1 cellular context compared by ENCODE assay signal in the genomic region with DNA sequence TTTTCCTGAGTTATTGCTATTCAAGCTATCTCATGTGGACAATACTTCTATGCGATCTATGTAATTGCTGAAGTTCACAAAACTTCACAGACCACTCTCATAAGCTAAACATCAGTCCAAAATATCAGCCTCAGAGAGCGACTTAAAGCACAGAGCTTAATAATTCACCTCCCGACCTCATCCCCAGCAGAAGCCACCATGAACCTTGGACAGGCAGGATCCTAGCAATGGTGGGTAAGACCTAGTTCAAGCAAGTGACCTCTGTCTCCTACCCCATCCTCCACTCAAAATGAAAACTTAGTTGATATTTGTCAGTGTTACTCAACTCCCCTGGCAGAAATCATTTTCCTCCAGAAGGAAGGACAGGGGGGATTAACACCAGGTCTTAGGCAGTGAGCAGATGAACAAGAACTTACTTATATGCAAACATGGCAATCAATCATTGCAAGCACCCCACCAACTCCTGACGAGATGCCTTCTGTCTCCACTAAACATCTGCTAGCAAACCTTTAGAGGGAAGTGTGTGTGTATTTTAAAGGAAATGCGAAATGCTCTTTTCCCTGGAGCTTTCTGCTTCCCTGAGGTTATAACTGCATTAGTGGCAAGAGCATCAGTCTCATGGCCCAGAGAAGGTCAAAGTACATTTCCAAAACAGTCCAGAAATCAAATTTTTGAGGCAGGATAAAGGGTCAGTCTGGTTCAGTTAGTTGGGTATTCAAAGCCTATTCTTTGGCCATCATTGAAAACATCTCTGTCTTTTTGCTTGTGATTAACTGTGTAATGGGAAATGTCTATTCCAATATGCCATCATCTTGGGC.
TF ChIP-seq lines count a peak whose summit lies in the region.

No MANE protein-coding gene starts in this region.

TF ChIP-seq in HepG2, 621 proteins besides CTCF, POLR2A, EP300 and RAD21 (continued from another document and continues in another):
- TF ChIP-seq ZNF142 (CRISPR knock-in tag; IDR thresholded peaks at IDR 0.05) (no peak; the same call in 1 of the 2 replicates), SMC3 (IDR thresholded peaks at IDR 0.05; ENCODE audit: low read length) (peak; percentile 29; the same call in 1 of the 2 replicates), TAF15 (IDR thresholded peaks at IDR 0.05; ENCODE audit: low read depth, low read length, poor library complexity, severe bottlenecking) (no peak), HOXA5 (CRISPR knock-in tag; IDR thresholded peaks at IDR 0.05) (peak; percentile 38; the same call in 1 of the 2 replicates), ZC3H4 (CRISPR knock-in tag; IDR thresholded peaks at IDR 0.05; ENCODE audit: borderline replicate concordance) (no peak), ZNF230 (CRISPR knock-in tag; IDR thresholded peaks at IDR 0.05) (no peak), CENPX (CRISPR knock-in tag; IDR thresholded peaks at IDR 0.05) (no peak), SNAPC4 (CRISPR knock-in tag; IDR thresholded peaks at IDR 0.05) (no peak), AFF4 (CRISPR knock-in tag; IDR thresholded peaks at IDR 0.05) (no peak), POLR2G (IDR thresholded peaks at IDR 0.05; ENCODE audit: low read depth, low read length) (no peak), FOXP1 (IDR thresholded peaks at IDR 0.05) (no peak), FOXP1 (CRISPR knock-in tag; IDR thresholded peaks at IDR 0.05) (peak; percentile 37; the same call in 1 of the 2 replicates), ATF3 (CRISPR knock-in tag; IDR thresholded peaks at IDR 0.05) (no peak), NRL (CRISPR knock-in tag; IDR thresholded peaks at IDR 0.05; ENCODE audit: borderline replicate concordance) (no peak), ZZZ3 (CRISPR knock-in tag; IDR thresholded peaks at IDR 0.05; ENCODE audit: borderline replicate concordance) (no peak), SIN3A (IDR thresholded peaks at IDR 0.05; ENCODE audit: borderline replicate concordance, low read depth, low read length) (no peak), PAF1 (CRISPR knock-in tag; IDR thresholded peaks at IDR 0.05) (no peak), SETDB1 (CRISPR knock-in tag; IDR thresholded peaks at IDR 0.05; ENCODE audit: borderline replicate concordance) (no peak), ZMYM4 (CRISPR knock-in tag; IDR thresholded peaks at IDR 0.05) (peak; percentile 74), ZNF235 (CRISPR knock-in tag; IDR thresholded peaks at IDR 0.05; ENCODE audit: borderline replicate concordance) (no peak), HOMEZ (CRISPR knock-in tag; IDR thresholded peaks at IDR 0.05; ENCODE audit: low read depth) (no peak)
- TF ChIP-seq, protein P1, sequence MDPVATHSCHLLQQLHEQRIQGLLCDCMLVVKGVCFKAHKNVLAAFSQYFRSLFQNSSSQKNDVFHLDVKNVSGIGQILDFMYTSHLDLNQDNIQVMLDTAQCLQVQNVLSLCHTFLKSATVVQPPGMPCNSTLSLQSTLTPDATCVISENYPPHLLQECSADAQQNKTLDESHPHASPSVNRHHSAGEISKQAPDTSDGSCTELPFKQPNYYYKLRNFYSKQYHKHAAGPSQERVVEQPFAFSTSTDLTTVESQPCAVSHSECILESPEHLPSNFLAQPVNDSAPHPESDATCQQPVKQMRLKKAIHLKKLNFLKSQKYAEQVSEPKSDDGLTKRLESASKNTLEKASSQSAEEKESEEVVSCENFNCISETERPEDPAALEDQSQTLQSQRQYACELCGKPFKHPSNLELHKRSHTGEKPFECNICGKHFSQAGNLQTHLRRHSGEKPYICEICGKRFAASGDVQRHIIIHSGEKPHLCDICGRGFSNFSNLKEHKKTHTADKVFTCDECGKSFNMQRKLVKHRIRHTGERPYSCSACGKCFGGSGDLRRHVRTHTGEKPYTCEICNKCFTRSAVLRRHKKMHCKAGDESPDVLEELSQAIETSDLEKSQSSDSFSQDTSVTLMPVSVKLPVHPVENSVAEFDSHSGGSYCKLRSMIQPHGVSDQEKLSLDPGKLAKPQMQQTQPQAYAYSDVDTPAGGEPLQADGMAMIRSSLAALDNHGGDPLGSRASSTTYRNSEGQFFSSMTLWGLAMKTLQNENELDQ (CRISPR knock-in tag; IDR thresholded peaks at IDR 0.05; ENCODE audit: borderline replicate concordance) = no peak
- TF ChIP-seq, protein P2, sequence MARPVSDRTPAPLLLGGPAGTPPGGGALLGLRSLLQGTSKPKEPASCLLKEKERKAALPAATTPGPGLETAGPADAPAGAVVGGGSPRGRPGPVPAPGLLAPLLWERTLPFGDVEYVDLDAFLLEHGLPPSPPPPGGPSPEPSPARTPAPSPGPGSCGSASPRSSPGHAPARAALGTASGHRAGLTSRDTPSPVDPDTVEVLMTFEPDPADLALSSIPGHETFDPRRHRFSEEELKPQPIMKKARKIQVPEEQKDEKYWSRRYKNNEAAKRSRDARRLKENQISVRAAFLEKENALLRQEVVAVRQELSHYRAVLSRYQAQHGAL (CRISPR knock-in tag; IDR thresholded peaks at IDR 0.05; ENCODE audit: not compliant biosample characterization) = no peak
- TF ChIP-seq, protein P3, sequence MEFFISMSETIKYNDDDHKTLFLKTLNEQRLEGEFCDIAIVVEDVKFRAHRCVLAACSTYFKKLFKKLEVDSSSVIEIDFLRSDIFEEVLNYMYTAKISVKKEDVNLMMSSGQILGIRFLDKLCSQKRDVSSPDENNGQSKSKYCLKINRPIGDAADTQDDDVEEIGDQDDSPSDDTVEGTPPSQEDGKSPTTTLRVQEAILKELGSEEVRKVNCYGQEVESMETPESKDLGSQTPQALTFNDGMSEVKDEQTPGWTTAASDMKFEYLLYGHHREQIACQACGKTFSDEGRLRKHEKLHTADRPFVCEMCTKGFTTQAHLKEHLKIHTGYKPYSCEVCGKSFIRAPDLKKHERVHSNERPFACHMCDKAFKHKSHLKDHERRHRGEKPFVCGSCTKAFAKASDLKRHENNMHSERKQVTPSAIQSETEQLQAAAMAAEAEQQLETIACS (CRISPR knock-in tag; IDR thresholded peaks at IDR 0.05) = no peak
